9 cellular contexts compared by ENCODE assay signal in genomic region chr3:15063238-15063637, GRCh38. TPM values are rescaled to one million over a fixed set of nuclear protein-coding genes. Genes with fewer than 3 reads are reported as not detected.
A peak's percentile ranks its signal among the peaks of the same experiment; 100 is the strongest.
DNase-seq lines count a peak whose midpoint lies in the region; ATAC-seq and TF ChIP-seq lines count a peak whose summit lies in the region.
"Had no signal": no experiment of that assay in that cellular context is flagged by ENCODE, and none has a peak within 500 bp of the region (broad histone marks: within the 10 kb centered on the region; RNA-seq: fewer than 3 reads in every experiment).

No MANE protein-coding gene starts in this region.

- H3K4me3 Mint-ChIP-seq in activated naive CD8-positive, alpha-beta T cell treated with anti-CD3 and anti-CD28 coated beads, Interleukin-2, amount 10 ng/mL, durations not matched to agents 7 days and 5 days: peak overlapping the region; percentile 95
- peak overlapping the region; percentile 98 for H3K4me3 Mint-ChIP-seq in memory B cell
- no peak overlapping the region for H3K4me3 Mint-ChIP-seq in CD14-positive monocyte

- no peaks in the 10 kb centered on the region for H3K27me3 ChIP-seq in BE2C

- TF ChIP-seq CTCF in BE2C (IDR thresholded peaks at IDR 0.05; ENCODE audit: low read depth, low read length): no peak
- TF ChIP-seq CTCF in HFF-Myc (IDR thresholded peaks at IDR 0.05; ENCODE audit: low read depth, low read length, missing control alignments): no peak
- no peak for TF ChIP-seq CTCF in CD14-positive monocyte (IDR thresholded peaks at IDR 0.05)

- no peak overlapping the region for H3K27ac Mint-ChIP-seq in activated naive CD8-positive, alpha-beta T cell treated with anti-CD3 and anti-CD28 coated beads, Interleukin-2, amount 10 ng/mL, durations not matched to agents 7 days and 5 days
- H3K27ac Mint-ChIP-seq in memory B cell (peak overlapping the region; percentile 96), CD14-positive monocyte (peak overlapping the region in 1 of 7 donors; percentile 27)

- POLR2A ChIA-PET in activated naive CD8-positive, alpha-beta T cell treated with anti-CD3 and anti-CD28 coated beads, Interleukin-2, amount 10 ng/mL, durations not matched to agents 7 days and 5 days (lab: Charles Lee): interaction anchor here (1.0 to 1.5 kb wide), 2 partner anchors 34 to 115 kb away, joined by 3 to 4 read pairs; no protein-coding TSS in a partner anchor

- intact Hi-C loops in CD14-positive monocyte (cut with micrococcal nuclease): loop anchor here (10.0 kb wide), 5 partner anchors 108 to 938 kb away; partner anchors contain the start of genes CCDC174 (in 1 of the 2), CHCHD4 (in 1 of the 2), NR2C2 (in 1 of the 2) and TMEM43 (in 1 of the 2)

- H3K9me3 ChIP-seq in BE2C: no peaks in the 10 kb centered on the region

- H3K4me3 ChIP-seq in BE2C (ENCODE audit: low read depth, low read length) (peak overlapping the region; percentile 84; the same call in 1 of the 2 replicates), HFF-Myc (replicated peaks; ENCODE audit: low read depth, low read length) (peak overlapping the region; percentile 99)

- no peak for ATAC-seq in activated naive CD8-positive, alpha-beta T cell treated with anti-CD3 and anti-CD28 coated beads, Interleukin-2, amount 10 ng/mL, durations not matched to agents 7 days and 5 days (ENCODE audit: low read depth)
- ATAC-seq in memory B cell (ENCODE audit: low read depth) (no peak), HG03175 (IDR thresholded peaks at IDR 0.05; ENCODE audit: unreplicated experiment) (no peak)

- H3K36me3 ChIP-seq in BE2C: peaks cover 7% of the 10 kb centered on the region

- DNase-seq in BE2C (no peak), HFF-Myc (ENCODE audit: extremely low read depth, low read depth) (no peak), memory B cell (ENCODE audit: low spot score in 2 of 2) (no peak), CD14-positive monocyte (ENCODE audit: low spot score) (no peak), SHP77 treated with DMSO at 0.1 percent for 48 hours (lab: John Stamatoyannopoulos, UW) (no peak), retina (no peak)
- no peak for DNase-seq in activated naive CD8-positive, alpha-beta T cell treated with anti-CD3 and anti-CD28 coated beads, Interleukin-2, amount 10 ng/mL, durations not matched to agents 7 days and 5 days
- DNase-seq: NCI-H69 had no signal

- H3K27me3 Mint-ChIP-seq in activated naive CD8-positive, alpha-beta T cell treated with anti-CD3 and anti-CD28 coated beads, Interleukin-2, amount 10 ng/mL, durations not matched to agents 7 days and 5 days: peaks cover 2% of the 10 kb centered on the region
- H3K27me3 Mint-ChIP-seq in memory B cell: no peaks in the 10 kb centered on the region
- H3K27me3 Mint-ChIP-seq in CD14-positive monocyte (ENCODE audit: low read depth in 3 of 3): peaks cover 0 to 2% (median 2%) of the 10 kb centered on the region in 3 donors

- H3K4me1 ChIP-seq in BE2C: no peaks in the 10 kb centered on the region

- H3K9me3 Mint-ChIP-seq in activated naive CD8-positive, alpha-beta T cell treated with anti-CD3 and anti-CD28 coated beads, Interleukin-2, amount 10 ng/mL, durations not matched to agents 7 days and 5 days: no peaks in the 10 kb centered on the region
- H3K9me3 Mint-ChIP-seq in memory B cell (no peaks in the 10 kb centered on the region), CD14-positive monocyte (peaks cover 0 to 2% (median 0%) of the 10 kb centered on the region in 7 donors)

- peaks cover 14% of the 10 kb centered on the region for H3K36me3 Mint-ChIP-seq in activated naive CD8-positive, alpha-beta T cell treated with anti-CD3 and anti-CD28 coated beads, Interleukin-2, amount 10 ng/mL, durations not matched to agents 7 days and 5 days
- H3K36me3 Mint-ChIP-seq in memory B cell: peaks cover 6% of the 10 kb centered on the region
- peaks cover 16 to 33% of the 10 kb centered on the region in 2 donors for H3K36me3 Mint-ChIP-seq in CD14-positive monocyte

- peaks cover 16% of the 10 kb centered on the region for H3K4me1 Mint-ChIP-seq in activated naive CD8-positive, alpha-beta T cell treated with anti-CD3 and anti-CD28 coated beads, Interleukin-2, amount 10 ng/mL, durations not matched to agents 7 days and 5 days
- H3K4me1 Mint-ChIP-seq in memory B cell (peaks cover 17% of the 10 kb centered on the region), CD14-positive monocyte (peaks cover 21% of the 10 kb centered on the region)

RNA-seq across cellular contexts. Expression of gene MRPS25, which starts 1.9 kb away (rescaled TPM):
- 34.5 TPM for polyA plus RNA-seq in BE2C (2012; ENCODE audit: insufficient read depth, insufficient read length, low read depth)
- 10 to 100 TPM; 59.3 to 61.1 TPM for total RNA-seq in activated naive CD8-positive, alpha-beta T cell treated with anti-CD3 and anti-CD28 coated beads, Interleukin-2, amount 10 ng/mL, durations not matched to agents 7 days and 5 days
- 10 to 100 TPM; 23.7 to 24.6 TPM for polyA plus RNA-seq in CD14-positive monocyte

RNA-seq across cellular contexts. Expression of gene RBSN, which starts 35.7 kb away (rescaled TPM):
- polyA plus RNA-seq in BE2C (2012; ENCODE audit: insufficient read depth, insufficient read length, low read depth): 11.8 TPM
- total RNA-seq in activated naive CD8-positive, alpha-beta T cell treated with anti-CD3 and anti-CD28 coated beads, Interleukin-2, amount 10 ng/mL, durations not matched to agents 7 days and 5 days: 10 to 100 TPM; 21.3 to 21.8 TPM
- 10 to 100 TPM in 1 of 2 donors, 1 to 10 TPM in 1; 6.7 to 10.1 TPM for polyA plus RNA-seq in CD14-positive monocyte

Comparison
In these comparisons a context has a peak if more than half of its experiments do, and no peak if none do; other contexts are left out.
1. H3K4me3 Mint-ChIP-seq: peak in activated naive CD8-positive, alpha-beta T cell treated with anti-CD3 and anti-CD28 coated beads, Interleukin-2, amount 10 ng/mL, durations not matched to agents 7 days and 5 days (single experiment) and memory B cell (single experiment); none in CD14-positive monocyte (0 of 2).